Comparison of ENCODE assay signal across 33 cellular contexts in the genomic region with DNA sequence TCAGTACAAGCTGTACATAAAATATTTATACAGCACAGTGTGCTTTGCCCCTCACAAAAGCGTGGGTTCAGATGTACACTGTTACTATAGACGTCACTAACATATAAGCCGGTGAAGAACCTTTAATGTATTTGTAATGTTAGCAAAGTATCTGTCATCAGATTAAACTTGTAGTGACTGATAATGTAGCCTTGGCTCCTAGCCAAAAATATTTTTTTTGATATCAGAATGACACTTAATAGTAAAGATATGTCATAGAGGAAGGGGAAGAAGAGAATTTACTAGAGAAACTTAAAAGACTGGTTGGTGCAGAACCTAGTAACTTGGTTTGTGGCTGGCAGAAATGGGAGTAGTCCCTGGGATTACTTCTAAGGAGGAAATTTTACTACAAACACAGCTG.
"Had no signal": no experiment of that assay in that cellular context is flagged by ENCODE, and none has a peak within 500 bp of the region (broad histone marks: within the 10 kb centered on the region; RNA-seq: fewer than 3 reads in every experiment).

No MANE protein-coding gene starts in this region.

- H3K4me1 ChIP-seq: adrenal gland, colonic mucosa had no signal

- H3K9me3 ChIP-seq: adrenal gland, body of pancreas, colonic mucosa, gastrocnemius medialis, heart left ventricle had no signal

- H3K36me3 ChIP-seq: adrenal gland, cardiac muscle cell, colonic mucosa, gastrocnemius medialis, heart left ventricle had no signal

- H3K27ac ChIP-seq: adrenal gland, cardiac muscle cell, colonic mucosa, epithelial cell of prostate, gastrocnemius medialis, WERI-Rb-1 had no signal

- DNase-seq: activated B cell treated with CpG ODN at 0.5 μM for 24 hours; activated CD4-positive, alpha-beta memory T cell treated with anti-CD3 and anti-CD28 coated beads for 36 hours; activated CD4-positive, alpha-beta T cell treated with anti-CD3 and anti-CD28 coated beads for 36 hours; activated CD4-positive, alpha-beta T cell treated with anti-CD3 and anti-CD28 coated beads, Interleukin-2, amount 10 ng/mL, durations not matched to agents 24 days and 14 days; activated CD4-positive, CD25-positive, alpha-beta regulatory T cell treated with anti-CD3 and anti-CD28 coated beads, Interleukin-2, amount 50 U/mL, for 72 hours; activated CD8-positive, alpha-beta memory T cell treated with anti-CD3 and anti-CD28 coated beads, Interleukin-2, amount 10 ng/mL, durations not matched to agents 7 days and 5 days; activated CD8-positive, alpha-beta memory T cell treated with anti-CD3 and anti-CD28 coated beads, Interleukin-2, amount 50 U/mL, for 4 hours; activated CD8-positive, alpha-beta T cell treated with anti-CD3 and anti-CD28 coated beads, Interleukin-2, amount 10 ng/mL, durations not matched to agents 7 days and 5 days; activated effector memory CD4-positive, alpha-beta T cell treated with anti-CD3 and anti-CD28 coated beads, Interleukin-2, amount 50 U/mL, for 16 hours; activated naive CD4-positive, alpha-beta T cell treated with anti-CD3 and anti-CD28 coated beads for 36 hours; activated naive CD8-positive, alpha-beta T cell treated with anti-CD3 and anti-CD28 coated beads for 36 hours; activated naive CD8-positive, alpha-beta T cell treated with anti-CD3 and anti-CD28 coated beads, Interleukin-2, amount 50 U/mL, for 24 hours; activated T-cell treated with anti-CD3 and anti-CD28 coated beads, Interleukin-2, amount 50 U/mL, for 1 hour; activated T-cell treated with anti-CD3 and anti-CD28 coated beads, Interleukin-2, amount 50 U/mL, for 48 hours; adrenal gland; amygdala; aorta; body of pancreas; central memory CD4-positive, alpha-beta T cell; cerebellar nuclear complex; colonic mucosa; effector CD8-positive, alpha-beta T cell; foreskin fibroblast; gastrocnemius medialis; glutamatergic neuron; heart left ventricle; T-helper 1 cell; T-helper 17 cell; T1000; WERI-Rb-1 had no signal

- ATAC-seq: activated CD4-positive, alpha-beta T cell treated with anti-CD3 and anti-CD28 coated beads for 36 hours; activated CD8-positive, alpha-beta memory T cell treated with anti-CD3 and anti-CD28 coated beads, Interleukin-2, amount 10 ng/mL, durations not matched to agents 7 days and 5 days; activated CD8-positive, alpha-beta T cell treated with anti-CD3 and anti-CD28 coated beads, Interleukin-2, amount 10 ng/mL, durations not matched to agents 7 days and 5 days; activated naive CD8-positive, alpha-beta T cell treated with anti-CD3 and anti-CD28 coated beads, Interleukin-2, amount 50 U/mL, for 24 hours; body of pancreas; gastrocnemius medialis; heart left ventricle; T-helper 17 cell had no signal

- FAIRE-seq: endothelial cell of umbilical vein had no signal

- H3K4me3 ChIP-seq: adrenal gland, body of pancreas, cardiac muscle cell, colonic mucosa, gastrocnemius medialis, heart left ventricle had no signal

- H3K27me3 ChIP-seq: adrenal gland, body of pancreas, cardiac muscle cell, colonic mucosa, gastrocnemius medialis, heart left ventricle had no signal
